14 cellular contexts compared by ENCODE assay signal in the genomic region with DNA sequence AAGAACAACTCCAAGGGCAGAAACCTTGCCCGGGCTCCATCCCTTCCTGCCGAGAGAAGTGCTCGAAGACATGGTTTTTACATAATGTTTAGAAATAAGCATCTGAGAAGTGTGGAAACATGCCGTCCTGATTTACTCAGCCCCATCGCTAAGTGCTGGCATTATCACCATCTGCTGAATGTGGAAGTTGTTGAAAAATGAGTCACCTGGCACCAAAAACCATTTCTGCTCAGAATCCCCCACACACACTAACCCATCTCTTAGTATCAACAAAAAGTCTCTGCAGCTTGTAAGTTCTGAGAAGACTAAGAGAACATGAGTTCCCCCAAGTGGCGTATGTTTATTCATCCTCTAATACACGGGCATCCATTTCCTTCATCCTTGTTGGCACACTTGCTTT. TPM values are rescaled to one million over a fixed set of nuclear protein-coding genes. Genes with fewer than 3 reads are reported as not detected.
DNase-seq lines count a peak whose midpoint lies in the region; ATAC-seq and TF ChIP-seq lines count a peak whose summit lies in the region.
"Had no signal": no experiment of that assay in that cellular context is flagged by ENCODE, and none has a peak within 500 bp of the region (broad histone marks: within the 10 kb centered on the region; RNA-seq: fewer than 3 reads in every experiment).

No MANE protein-coding gene starts in this region.

- POLR2A ChIA-PET in MCF 10A (lab: Yijun Ruan, JAX), result interaction anchor here (0.5 to 2.8 kb wide), 9 partner anchors 8 to 359 kb away, joined by 3 to 23 read pairs (median 7); partner anchors contain the start of genes ARL8B and BHLHE40
- POLR2A ChIA-PET in PC-9 (lab: Charles Lee; ENCODE audit: unreplicated experiment), result no interaction called here

- DNase-seq in MCF 10A (ENCODE audit: unreplicated experiment), result peak; percentile 78
- DNase-seq in breast epithelium (ENCODE audit: low spot score in 2 of 2), result no peak
- DNase-seq in glomerular visceral epithelial cell (ENCODE audit: extremely low spot score), result peak; percentile 18
- DNase-seq in C1 segment of cervical spinal cord (lab: John Stamatoyannopoulos, UW), result no peak
- no peak for DNase-seq in PC-9
- DNase-seq: activated CD4-positive, alpha-beta T cell treated with anti-CD3 and anti-CD28 coated beads, Interleukin-2, amount 50 U/mL, for 1 hour; activated naive CD4-positive, alpha-beta T cell treated with anti-CD3 and anti-CD28 coated beads, Interleukin-2, amount 50 U/mL, for 16 hours; effector memory CD4-positive, alpha-beta T cell; Kasumi-1; natural killer cell; stimulated activated CD4-positive, alpha-beta T cell treated with anti-CD3 and anti-CD28 coated beads, Interleukin-12 subunit alpha, Interleukin-12 subunit beta, amount 100 ng/mL, for 4 hours had no signal

- H3K4me2 ChIP-seq in PC-9, result no peak overlapping the region

- no peaks in the 10 kb centered on the region for H3F3A ChIP-seq in PC-9 (ENCODE audit: insufficient read depth, low read depth)

- no peaks in the 10 kb centered on the region for H3K27me3 Mint-ChIP-seq in MCF 10A (ENCODE audit: insufficient read depth, unreplicated experiment)

- H3K4me3 Mint-ChIP-seq in MCF 10A (ENCODE audit: unreplicated experiment), result no peak overlapping the region
- H3K4me3 Mint-ChIP-seq: natural killer cell had no signal

- no peaks in the 10 kb centered on the region for H4K20me1 ChIP-seq in PC-9 (ENCODE audit: insufficient read depth)

- H3K79me2 ChIP-seq in PC-9 (ENCODE audit: low read depth), result no peaks in the 10 kb centered on the region

- H3K27me3 ChIP-seq in breast epithelium (no peaks in the 10 kb centered on the region), PC-9 (ENCODE audit: insufficient read depth, low read depth) (no peaks in the 10 kb centered on the region)

- no peak for TF ChIP-seq POLR2A in breast epithelium (IDR thresholded peaks at IDR 0.05)

- H3K9me2 ChIP-seq in PC-9 (ENCODE audit: insufficient read depth), result no peaks in the 10 kb centered on the region

- intact Hi-C loops in MCF 10A (cut with micrococcal nuclease) (no loop called here), breast epithelium (cut with DNase I; ENCODE audit: low total_unique reads) (no loop called here), PC-9 (cut with micrococcal nuclease; ENCODE audit: unreplicated experiment) (no loop called here)

- no peak for ATAC-seq in GM21381 (IDR thresholded peaks at IDR 0.05; ENCODE audit: unreplicated experiment)
- no peak for ATAC-seq in HG03196 (IDR thresholded peaks at IDR 0.05; ENCODE audit: unreplicated experiment)
- ATAC-seq: natural killer cell had no signal

- H3K36me3 Mint-ChIP-seq in MCF 10A (ENCODE audit: insufficient read depth, unreplicated experiment), result no peaks in the 10 kb centered on the region
- H3K36me3 Mint-ChIP-seq: natural killer cell had no signal

- H3K36me3 ChIP-seq in breast epithelium (no peaks in the 10 kb centered on the region), PC-9 (ENCODE audit: low read depth) (no peaks in the 10 kb centered on the region)

- H3K4me3 ChIP-seq in breast epithelium (no peak overlapping the region), PC-9 (no peak overlapping the region)

- BruUV-seq in MCF 10A (replicated peaks; lab: Mats Ljungman, UMichigan), result no TSS peak
- BruUV-seq in PC-9 (replicated peaks; lab: Mats Ljungman, UMichigan), result no TSS peak

- no peaks in the 10 kb centered on the region for H3K9me3 ChIP-seq in breast epithelium
- H3K9me3 ChIP-seq in PC-9 (ENCODE audit: insufficient read depth, low read depth), result no peaks in the 10 kb centered on the region

- H3K27ac ChIP-seq in breast epithelium, result no peak overlapping the region
- peak overlapping the region; percentile 38 for H3K27ac ChIP-seq in angular gyrus (ENCODE audit: low read depth, low read length)
- H3K27ac ChIP-seq in PC-9, result no peak overlapping the region

- peaks cover 24% of the 10 kb centered on the region for H3K4me1 Mint-ChIP-seq in MCF 10A (ENCODE audit: insufficient read depth, unreplicated experiment)
- H3K4me1 Mint-ChIP-seq: natural killer cell had no signal

- CTCF ChIA-PET in MCF 10A (lab: Yijun Ruan, JAX), result interaction anchor here (0.7 to 4.6 kb wide), 8 partner anchors 12 to 467 kb away, joined by 3 to 26 read pairs (median 5); no protein-coding TSS in a partner anchor
- CTCF ChIA-PET in PC-9 (lab: Charles Lee), result no interaction called here

- H3K9me3 Mint-ChIP-seq in MCF 10A (ENCODE audit: unreplicated experiment), result no peaks in the 10 kb centered on the region
- H3K9me3 Mint-ChIP-seq: natural killer cell had no signal

- H2AFZ ChIP-seq in PC-9, result no peak overlapping the region

- no peaks in the 10 kb centered on the region for H3K4me1 ChIP-seq in breast epithelium
- H3K4me1 ChIP-seq in PC-9 (replicated peaks; ENCODE audit: insufficient read depth), result no peaks in the 10 kb centered on the region

- peak overlapping the region; percentile 42 for H3K27ac Mint-ChIP-seq in MCF 10A (ENCODE audit: low read depth, unreplicated experiment)
- H3K27ac Mint-ChIP-seq: natural killer cell had no signal

- TF ChIP-seq CTCF in MCF 10A (IDR thresholded peaks at IDR 0.05; ENCODE audit: unreplicated experiment) (no peak), breast epithelium (IDR thresholded peaks at IDR 0.05) (no peak), PC-9 (conservative IDR thresholded peaks at IDR 0.05) (no peak)

RNA-seq across cellular contexts. Expression of gene ARL8B, which starts 51.0 kb away (rescaled TPM):
- total RNA-seq in MCF 10A (2022), result 53.6 and 74.3 TPM in 2 replicates
- total RNA-seq in breast epithelium, result 10 to 100 TPM; 47.2 to 68.5 (median 52.3) TPM
- total RNA-seq in PC-9 (2021), result 45.4 and 49.5 TPM in 2 replicates

Comparison
In these comparisons a context has a peak if more than half of its experiments do, and no peak if none do; other contexts are left out.
1. DNase-seq: peak in MCF 10A (single experiment) and glomerular visceral epithelial cell (single experiment); none in breast epithelium (0 of 2), C1 segment of cervical spinal cord (0 of 14) and PC-9 (0 of 2).